11 cellular contexts compared by ENCODE assay signal in genomic region chr2:218000137-218000536, GRCh38. TPM values are rescaled to one million over a fixed set of nuclear protein-coding genes. Genes with fewer than 3 reads are reported as not detected.
A peak's percentile ranks its signal among the peaks of the same experiment; 100 is the strongest.
DNase-seq lines count a peak whose midpoint lies in the region; TF ChIP-seq lines count a peak whose summit lies in the region.
"Had no signal": no experiment of that assay in that cellular context is flagged by ENCODE, and none has a peak within 500 bp of the region (broad histone marks: within the 10 kb centered on the region; RNA-seq: fewer than 3 reads in every experiment).

No MANE protein-coding gene starts in this region.

- no peaks in the 10 kb centered on the region for H3K9me3 Mint-ChIP-seq in progenitor cell of endocrine pancreas (ENCODE audit: low read depth)

- no peak overlapping the region for H3K27ac Mint-ChIP-seq in progenitor cell of endocrine pancreas

- no peak overlapping the region for H3K27ac ChIP-seq in A673 (ENCODE audit: low read depth, low read length, poor library complexity, severe bottlenecking)

- CTCF ChIA-PET in A673 (lab: Charles Lee) = interaction anchor here (0.5 to 1.3 kb wide), 2 partner anchors 37 to 214 kb away, joined by 3 to 7 read pairs; no protein-coding TSS in a partner anchor

- H3K36me3 ChIP-seq in A673 (ENCODE audit: insufficient read depth, low read length, poor library complexity, severe bottlenecking) = no peaks in the 10 kb centered on the region

- H3K27me3 ChIP-seq in A673 (replicated peaks; ENCODE audit: insufficient read depth, low read depth, low read length, poor library complexity) = no peaks in the 10 kb centered on the region
- H3K27me3 ChIP-seq: BE2C had no signal

- BruUV-seq in A673 (replicated peaks; lab: Mats Ljungman, UMichigan) = TSS peak; percentile 14

- no peak overlapping the region for H3K4me3 ChIP-seq in A673 (ENCODE audit: low read depth, low read length, poor library complexity, severe bottlenecking)
- H3K4me3 ChIP-seq in HFF-Myc (replicated peaks; ENCODE audit: low read depth, low read length) = peak overlapping the region; percentile 80
- H3K4me3 ChIP-seq in choroid plexus epithelial cell (ENCODE audit: low read depth, low read length) = no peak overlapping the region

- no peaks in the 10 kb centered on the region for H3K36me3 Mint-ChIP-seq in progenitor cell of endocrine pancreas (ENCODE audit: insufficient read depth)

- no peaks in the 10 kb centered on the region for H3K9me3 ChIP-seq in A673 (ENCODE audit: low read depth, low read length, poor library complexity, severe bottlenecking)
- H3K9me3 ChIP-seq: BE2C had no signal

- intact Hi-C loops in A673 (cut with micrococcal nuclease; ENCODE audit: unreplicated experiment) = no loop called here

- POLR2A ChIA-PET in A673 (lab: Charles Lee; ENCODE audit: low non-redundant PET) = no interaction called here

- DNase-seq in A673 (ENCODE audit: low spot score) (no peak), HFF-Myc (ENCODE audit: extremely low read depth, low read depth) (no peak), choroid plexus epithelial cell (ENCODE audit: low read depth) (peak; percentile 82), mucosa of gallbladder (ENCODE audit: low spot score) (peak; percentile 36), foreskin melanocyte (no peak), LoVo (ENCODE audit: low spot score) (no peak), progenitor cell of endocrine pancreas (ENCODE audit: low spot score, unreplicated experiment) (no peak)
- DNase-seq in activated CD4-positive, alpha-beta T cell treated with anti-CD3 and anti-CD28 coated beads for 1 hour = no peak
- DNase-seq: BE2C, NCI-H446 treated with DMSO at 0.1 percent for 48 hours, small intestine had no signal

- peaks cover 31% of the 10 kb centered on the region for H3K27me3 Mint-ChIP-seq in progenitor cell of endocrine pancreas

- TF ChIP-seq CTCF in A673 (conservative IDR thresholded peaks at IDR 0.05; ENCODE audit: low read depth, low read length) (no peak), HFF-Myc (IDR thresholded peaks at IDR 0.05; ENCODE audit: low read depth, low read length, missing control alignments) (no peak), choroid plexus epithelial cell (conservative IDR thresholded peaks at IDR 0.05; ENCODE audit: low read depth, low read length) (no peak), progenitor cell of endocrine pancreas (IDR thresholded peaks at IDR 0.05; ENCODE audit: unreplicated experiment) (no peak)

- peaks cover 5% of the 10 kb centered on the region for H3K4me1 Mint-ChIP-seq in progenitor cell of endocrine pancreas (ENCODE audit: low read depth)

- no peak overlapping the region for H3K4me3 Mint-ChIP-seq in progenitor cell of endocrine pancreas (ENCODE audit: low read depth)

- H3K4me1 ChIP-seq in A673 (ENCODE audit: insufficient read depth, low read length, poor library complexity, severe bottlenecking) = peaks cover 50% of the 10 kb centered on the region

RNA-seq across cellular contexts. Expression of gene TNS1, which starts 2.7 kb away (rescaled TPM):
- total RNA-seq in A673 (2021) (88.9 and 99.6 TPM in 2 replicates), mucosa of gallbladder (469 TPM), progenitor cell of endocrine pancreas (7.7 and 7.9 TPM in 2 replicates)

Comparison
In these comparisons a context has a peak if more than half of its experiments do, and no peak if none do; other contexts are left out.
1. DNase-seq: peak in choroid plexus epithelial cell (single experiment) and mucosa of gallbladder (single experiment); none in A673 (single experiment), HFF-Myc (single experiment), activated CD4-positive, alpha-beta T cell treated with anti-CD3 and anti-CD28 coated beads for 1 hour (single experiment), foreskin melanocyte (single experiment), LoVo (single experiment) and progenitor cell of endocrine pancreas (single experiment).
2. RNA of gene TNS1, which starts 2.7 kb away (total RNA-seq): 469 TPM in mucosa of gallbladder (single experiment) and 88.9 to 99.6 TPM in A673; 7.7 to 7.9 TPM in progenitor cell of endocrine pancreas; every median in the first group is over 10 times any median in the second.